ENCODE assay signal across 8 cellular contexts in genomic region chr14:49692191-49692757, GRCh38. TPM values are rescaled to one million over a fixed set of nuclear protein-coding genes. Genes with fewer than 3 reads are reported as not detected.
DNase-seq lines count a peak whose midpoint lies in the region; ATAC-seq and TF ChIP-seq lines count a peak whose summit lies in the region.

No MANE protein-coding gene starts in this region.

- TF ChIP-seq CTCF in AG04449 (IDR thresholded peaks at IDR 0.05; ENCODE audit: insufficient read depth, low read length, missing control alignments): no peak
- TF ChIP-seq CTCF in colonic mucosa (IDR thresholded peaks at IDR 0.05): no peak
- TF ChIP-seq CTCF in natural killer cell (IDR thresholded peaks at IDR 0.05): no peak

- H3K9me3 ChIP-seq in HUES64 (ENCODE audit: insufficient read depth, low read depth, low read length) (no peaks in the 10 kb centered on the region), colonic mucosa (no peaks in the 10 kb centered on the region)

- intact Hi-C loops in colonic mucosa (cut with DNase I): loop anchor here (5.0 kb wide), 1 partner anchor 75 kb away; the partner anchor contains the start of gene KLHDC2
- intact Hi-C loops in natural killer cell (cut with micrococcal nuclease): loop anchor here (2.0 kb wide), 2 partner anchors 71 to 77 kb away; partner anchors contain the start of genes KLHDC2, MGAT2 and RPL36AL

- H3K9ac ChIP-seq in HUES64 (ENCODE audit: low read depth, low read length): no peak overlapping the region
- H3K9ac ChIP-seq in colonic mucosa (ENCODE audit: low read depth in 2 of 2, low read length in 2 of 2): peak overlapping the region; percentile 81 to 84

- DNase-seq in AG04449 (ENCODE audit: low read depth, low spot score) (no peak), colonic mucosa (no peak), natural killer cell (no peak), KG1 (lab: John Stamatoyannopoulos, UW) (no peak)

- H3K4me3 Mint-ChIP-seq in natural killer cell: peak overlapping the region; percentile 82

- H3K36me3 Mint-ChIP-seq in natural killer cell: no peaks in the 10 kb centered on the region

- H3K4me3 ChIP-seq in AG04449 (ENCODE audit: low read depth, low read length) (peak overlapping the region; percentile 71), HUES64 (ENCODE audit: low read length) (peak overlapping the region; percentile 81), colonic mucosa (peak overlapping the region; percentile 53)

- H3K27ac Mint-ChIP-seq in natural killer cell: peak overlapping the region; percentile 76 to 86

- H3K4me1 ChIP-seq in HUES64 (ENCODE audit: insufficient read depth, low read length): peaks cover 8% of the 10 kb centered on the region
- no peaks in the 10 kb centered on the region for H3K4me1 ChIP-seq in colonic mucosa

- peaks cover 39% of the 10 kb centered on the region for H3K27me3 ChIP-seq in HUES64 (ENCODE audit: insufficient read depth, low read length)
- H3K27me3 ChIP-seq in colonic mucosa: no peaks in the 10 kb centered on the region

- WGBS in HUES64: 71% methylated on average over 5 of the region's 6 CpGs

- H3K27me3 Mint-ChIP-seq in natural killer cell (ENCODE audit: low read depth in 2 of 2): no peaks in the 10 kb centered on the region

- no peaks in the 10 kb centered on the region for H3K36me3 ChIP-seq in HUES64 (ENCODE audit: insufficient read depth, low read length)
- H3K36me3 ChIP-seq in colonic mucosa: no peaks in the 10 kb centered on the region

- peaks cover 30 to 38% of the 10 kb centered on the region in 2 donors for H3K4me1 Mint-ChIP-seq in natural killer cell

- CTCF ChIA-PET in AG04449 (lab: Yijun Ruan, JAX): interaction anchor here (0.7 kb wide), 1 partner anchor 22 kb away, joined by 3 read pairs; no protein-coding TSS in a partner anchor

- no peak for ATAC-seq in natural killer cell
- ATAC-seq in GM18502 (IDR thresholded peaks at IDR 0.05; ENCODE audit: poor library complexity, unreplicated experiment): no peak
- no peak for ATAC-seq in HG02610 (IDR thresholded peaks at IDR 0.05; ENCODE audit: unreplicated experiment)
- no peak for ATAC-seq in GM21390 (IDR thresholded peaks at IDR 0.05; ENCODE audit: unreplicated experiment)

- POLR2A ChIA-PET in AG04449 (lab: Yijun Ruan, JAX): interaction anchor here (0.9 to 1.1 kb wide), 2 partner anchors 76 to 77 kb away, joined by 3 to 4 read pairs; partner anchors contain the start of gene KLHDC2

- H3K9me3 Mint-ChIP-seq in natural killer cell: no peaks in the 10 kb centered on the region

- H3K27ac ChIP-seq in HUES64 (ENCODE audit: low read depth, low read length): no peak overlapping the region
- peak overlapping the region; percentile 85 for H3K27ac ChIP-seq in colonic mucosa

RNA-seq across cellular contexts. Expression of gene KLHDC1, which starts 0.6 kb away (rescaled TPM):
- polyA plus RNA-seq in HUES64 (2013, experiment 1 of 2): 0.20 TPM
- polyA plus RNA-seq in HUES64 (2013, experiment 2 of 2): 0.38 TPM
- 1 to 10 TPM in 1 of 2 donors, under 1 TPM in 1; 0.94 to 2.5 TPM for total RNA-seq in colonic mucosa
- 1 to 10 TPM; 6.3 to 7.0 (median 6.9) TPM for total RNA-seq in natural killer cell

RNA-seq across cellular contexts. Expression of gene POLE2, which starts 4.3 kb away (rescaled TPM):
- 35.5 TPM for polyA plus RNA-seq in HUES64 (2013, experiment 1 of 2)
- polyA plus RNA-seq in HUES64 (2013, experiment 2 of 2): 29.3 TPM
- 10 to 100 TPM in 1 of 2 donors, 1 to 10 TPM in 1; 2.5 to 15.9 TPM for total RNA-seq in colonic mucosa
- total RNA-seq in natural killer cell: 1 to 10 TPM; 3.0 to 4.5 (median 4.1) TPM

RNA-seq across cellular contexts. Expression of gene DNAAF2, which starts 57.2 kb away (rescaled TPM):
- polyA plus RNA-seq in HUES64 (2013, experiment 1 of 2): 25.8 TPM
- polyA plus RNA-seq in HUES64 (2013, experiment 2 of 2): 26.9 TPM
- total RNA-seq in colonic mucosa: 1 to 10 TPM; 6.8 to 8.3 TPM
- 10 to 100 TPM; 10.5 to 16.2 (median 11.4) TPM for total RNA-seq in natural killer cell
